Comparison of ENCODE assay signal across 8 cellular contexts in the genomic region with DNA sequence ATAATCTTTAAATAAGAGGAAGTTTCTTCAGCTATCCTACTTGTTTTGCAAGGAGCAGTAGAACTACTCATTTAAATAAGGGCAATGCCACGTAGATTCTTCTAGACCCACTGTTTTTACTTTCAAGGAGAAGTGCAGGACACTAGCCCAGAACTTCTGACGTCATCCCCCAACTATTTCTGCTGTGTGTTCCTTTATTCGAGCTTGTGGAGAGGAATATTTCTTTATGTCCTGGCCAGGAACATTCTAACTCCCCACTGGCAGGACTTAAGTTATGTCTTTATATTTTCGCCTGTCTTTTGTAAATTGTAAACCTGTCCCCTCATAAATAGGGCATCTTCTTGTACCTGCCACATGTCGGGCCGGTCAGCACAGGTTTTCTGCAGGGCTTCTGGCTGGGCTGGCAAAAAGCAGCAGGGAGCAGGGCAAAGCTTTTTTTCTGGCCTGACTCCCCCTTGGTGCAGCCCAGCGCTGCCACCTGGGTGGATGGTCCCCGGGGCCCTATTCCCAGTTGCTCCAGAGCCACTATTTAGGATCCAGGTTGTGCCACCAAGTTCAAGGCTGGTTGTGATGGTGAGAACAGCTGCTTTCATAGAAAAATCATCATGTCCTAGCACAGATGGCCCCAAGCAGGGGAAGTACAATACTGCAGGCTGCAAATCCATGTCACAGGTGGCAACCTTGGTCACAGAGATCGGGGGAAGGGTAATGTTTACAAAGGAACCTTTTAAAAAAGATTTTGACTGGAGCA. TPM values are rescaled to one million over a fixed set of nuclear protein-coding genes. Genes with fewer than 3 reads are reported as not detected.
DNase-seq lines count a peak whose midpoint lies in the region; ATAC-seq, FAIRE-seq and TF ChIP-seq lines count a peak whose summit lies in the region.

No MANE protein-coding gene starts in this region.

- peak in 1 of 3 donors; percentile 19 for TF ChIP-seq CTCF in breast epithelium (IDR thresholded peaks at IDR 0.05)

- FAIRE-seq in islet of Langerhans (lab: Jason Lieb, UNC) = peak; percentile 38

- DNase-seq in DMS53 (lab: John Stamatoyannopoulos, UW) (peak; percentile 38), DMS53 treated with DMSO at 0.1 percent for 48 hours (lab: John Stamatoyannopoulos, UW; ENCODE audit: unreplicated experiment) (no peak), HPDE6-E6E7 (ENCODE audit: extremely low spot score) (peak; percentile 49), RPMI7951 (ENCODE audit: low read depth) (peak; percentile 80), breast epithelium (ENCODE audit: low spot score in 2 of 2) (peak in 1 of 2 donors; percentile 83)

- intact Hi-C loops in breast epithelium (cut with DNase I; ENCODE audit: low total_unique reads) = loop anchor here (10.0 kb wide), 1 partner anchor 109 kb away; no protein-coding TSS in a partner anchor

- H3K4me1 ChIP-seq in breast epithelium (peaks cover 8 to 19% of the 10 kb centered on the region in 2 donors), skeletal muscle tissue (ENCODE audit: control insufficient read depth in 3 of 3, insufficient read depth in 3 of 3, low read length in 3 of 3) (peaks cover 34 to 47% (median 34%) of the 10 kb centered on the region in 3 donors)

- H3K27me3 ChIP-seq in breast epithelium (no peaks in the 10 kb centered on the region), skeletal muscle tissue (ENCODE audit: control insufficient read depth in 3 of 3, insufficient read depth in 3 of 3, low read length in 3 of 3) (no peaks in the 10 kb centered on the region)

- H3K9me3 ChIP-seq in breast epithelium (no peaks in the 10 kb centered on the region), skeletal muscle tissue (ENCODE audit: control insufficient read depth in 3 of 3, low read length in 3 of 3) (no peaks in the 10 kb centered on the region)

- TF ChIP-seq POLR2A in breast epithelium (IDR thresholded peaks at IDR 0.05) = peak; percentile 31

- H3K4me3 ChIP-seq in breast epithelium (peak overlapping the region; percentile 57 to 85 (median 65)), skeletal muscle tissue (ENCODE audit: low read length in 3 of 3) (peak overlapping the region; percentile 83 to 98 (median 85))

- H3K9ac ChIP-seq in skeletal muscle tissue (ENCODE audit: low read depth in 1 of 3, low read length in 3 of 3) = peak overlapping the region; percentile 82 to 86 (median 84)

- ATAC-seq in GM21737 (IDR thresholded peaks at IDR 0.05; ENCODE audit: unreplicated experiment) = no peak

- H3K36me3 ChIP-seq in breast epithelium = no peaks in the 10 kb centered on the region
- H3K36me3 ChIP-seq in skeletal muscle tissue (ENCODE audit: control insufficient read depth in 3 of 3, insufficient read depth in 3 of 3, low read length in 3 of 3) = no peaks in the 10 kb centered on the region

- H3K27ac ChIP-seq in breast epithelium = peak overlapping the region; percentile 89 to 94
- H3K27ac ChIP-seq in skeletal muscle tissue (ENCODE audit: low read depth, low read length) = peak overlapping the region; percentile 83

RNA-seq across cellular contexts. Expression of a gene that starts 1.8 kb away (rescaled TPM):
- total RNA-seq in RPMI7951 (2014; rRNA removed; shearing (Covaris generic)) = 40.8 and 49.4 TPM in 2 replicates
- total RNA-seq in breast epithelium (100 to 1,000 TPM in 2 of 3 donors, 10 to 100 TPM in 1; 68.5 to 131 (median 120) TPM), skeletal muscle tissue (30.3 TPM)
